21 cellular contexts compared by ENCODE assay signal in the genomic region with DNA sequence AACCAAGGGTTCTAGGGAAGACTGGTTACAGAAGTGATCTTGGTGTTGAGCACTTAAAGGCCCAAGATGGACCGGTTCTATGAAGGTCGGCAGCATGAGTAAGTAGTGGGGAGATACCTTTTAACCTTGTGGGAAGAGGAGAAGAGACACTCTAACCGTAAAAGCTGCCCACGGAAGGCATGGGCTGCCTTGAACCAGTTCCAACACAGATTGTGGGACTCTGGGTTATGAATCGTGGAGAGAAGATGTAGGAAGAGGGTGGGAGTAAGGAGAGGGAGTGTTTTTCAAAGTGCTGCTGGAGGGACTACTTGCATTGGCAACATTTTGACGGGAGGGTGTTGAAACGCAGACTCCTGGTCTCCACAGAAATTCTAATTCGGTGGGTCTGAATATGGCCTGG.
DNase-seq lines count a peak whose midpoint lies in the region; ATAC-seq, FAIRE-seq and TF ChIP-seq lines count a peak whose summit lies in the region.
"Had no signal": no experiment of that assay in that cellular context is flagged by ENCODE, and none has a peak within 500 bp of the region (broad histone marks: within the 10 kb centered on the region; RNA-seq: fewer than 3 reads in every experiment).

No MANE protein-coding gene starts in this region.

- no peaks in the 10 kb centered on the region for H3K36me3 Mint-ChIP-seq in activated naive CD4-positive, alpha-beta T cell treated with anti-CD3 and anti-CD28 coated beads for 36 hours (ENCODE audit: low read depth)
- no peaks in the 10 kb centered on the region for H3K36me3 Mint-ChIP-seq in activated T-helper 17 cell treated with anti-CD3 and anti-CD28 coated beads, Interleukin-2, amount 50 U/mL, for 72 hours (ENCODE audit: low read depth)
- H3K36me3 Mint-ChIP-seq in osteocyte (ENCODE audit: unreplicated experiment): no peaks in the 10 kb centered on the region
- H3K36me3 Mint-ChIP-seq: CD4-positive, alpha-beta memory T cell had no signal

- H3K27ac ChIP-seq in HepG2 (ENCODE audit: extremely low read length, insufficient read depth, low read length): no peak overlapping the region

- POLR2A ChIA-PET in HepG2 (lab: Yijun Ruan, JAX): no interaction called here

- TF ChIP-seq POLR2A in HepG2 (IDR thresholded peaks at IDR 0.05; ENCODE audit: insufficient read depth in 1 of 2, low read depth in 2 of 2, low read length in 2 of 2): no peak

- 42% methylated on average over 8 of the region's 8 CpGs for WGBS in HepG2 (ENCODE audit: low lambda C conversion rate)

- no peak overlapping the region for H3K4me2 ChIP-seq in HepG2 (ENCODE audit: low read depth, low read length)

- H3K27me3 ChIP-seq in HepG2 (ENCODE audit: control insufficient read depth in 1 of 2, insufficient read depth in 2 of 2, low read length in 2 of 2): peaks cover 3 to 9% of the 10 kb centered on the region in 2 experiments; a peak in 2 of 5 replicates

- no peaks in the 10 kb centered on the region for H3K9me3 ChIP-seq in HepG2 (ENCODE audit: low read length)
- H3K9me3 ChIP-seq: MG63 had no signal

- no peaks in the 10 kb centered on the region for H3K79me2 ChIP-seq in HepG2 (ENCODE audit: insufficient read depth, low read length)

- no peaks in the 10 kb centered on the region for H3K4me1 ChIP-seq in HepG2 (ENCODE audit: insufficient read depth, low read length)

- no peaks in the 10 kb centered on the region for H3K36me3 ChIP-seq in HepG2 (replicated peaks in 1 of 2; ENCODE audit: control insufficient read depth in 1 of 2, insufficient read depth in 2 of 2, low read length in 2 of 2)
- H3K36me3 ChIP-seq: MG63 had no signal

- no peaks in the 10 kb centered on the region for H3K9me3 Mint-ChIP-seq in activated naive CD4-positive, alpha-beta T cell treated with anti-CD3 and anti-CD28 coated beads for 36 hours
- H3K9me3 Mint-ChIP-seq in activated T-helper 17 cell treated with anti-CD3 and anti-CD28 coated beads, Interleukin-2, amount 50 U/mL, for 72 hours: no peaks in the 10 kb centered on the region
- no peaks in the 10 kb centered on the region for H3K9me3 Mint-ChIP-seq in osteocyte (ENCODE audit: unreplicated experiment)
- H3K9me3 Mint-ChIP-seq: CD4-positive, alpha-beta memory T cell; HFFc6 had no signal

- CTCF ChIA-PET in activated naive CD4-positive, alpha-beta T cell treated with anti-CD3 and anti-CD28 coated beads for 36 hours (lab: Charles Lee): no interaction called here
- CTCF ChIA-PET in HepG2 (lab: Yijun Ruan, JAX; ENCODE audit: low intra/inter-chr PET ratio, low total read pairs): no interaction called here

- intact Hi-C loops in activated naive CD4-positive, alpha-beta T cell treated with anti-CD3 and anti-CD28 coated beads for 36 hours (cut with micrococcal nuclease): loop anchor here (5.0 kb wide), 1 partner anchor 55 kb away; no protein-coding TSS in a partner anchor
- intact Hi-C loops in HepG2 (cut with micrococcal nuclease; ENCODE audit: unreplicated experiment): no loop called here

- peak overlapping the region; percentile 16 for H3K27ac Mint-ChIP-seq in activated naive CD4-positive, alpha-beta T cell treated with anti-CD3 and anti-CD28 coated beads for 36 hours
- peak overlapping the region; percentile 79 for H3K27ac Mint-ChIP-seq in activated T-helper 17 cell treated with anti-CD3 and anti-CD28 coated beads, Interleukin-2, amount 50 U/mL, for 72 hours
- H3K27ac Mint-ChIP-seq in osteocyte (ENCODE audit: unreplicated experiment): no peak overlapping the region
- H3K27ac Mint-ChIP-seq: CD4-positive, alpha-beta memory T cell; HFFc6 had no signal

- H4K20me1 ChIP-seq in HepG2 (ENCODE audit: insufficient read depth, low read length): no peaks in the 10 kb centered on the region

- H3K4me1 Mint-ChIP-seq in activated naive CD4-positive, alpha-beta T cell treated with anti-CD3 and anti-CD28 coated beads for 36 hours (ENCODE audit: low read depth): peaks cover 10% of the 10 kb centered on the region
- H3K4me1 Mint-ChIP-seq in activated T-helper 17 cell treated with anti-CD3 and anti-CD28 coated beads, Interleukin-2, amount 50 U/mL, for 72 hours: peaks cover 11% of the 10 kb centered on the region
- H3K4me1 Mint-ChIP-seq in osteocyte (ENCODE audit: unreplicated experiment): no peaks in the 10 kb centered on the region

- peak overlapping the region; percentile 19 for H3K4me3 ChIP-seq in GM12865 (ENCODE audit: low read depth, low read length)
- no peak overlapping the region for H3K4me3 ChIP-seq in HepG2 (replicated peaks in 1 of 3; ENCODE audit: insufficient read depth in 1 of 3, low read depth in 2 of 3, low read length in 3 of 3)
- H3K4me3 ChIP-seq: MG63 had no signal

- TF ChIP-seq EP300 in HepG2 (IDR thresholded peaks at IDR 0.05; ENCODE audit: low read depth in 2 of 2, low read length in 2 of 2) (no peak), HepG2 (CRISPR knock-in tag; IDR thresholded peaks at IDR 0.05; ENCODE audit: borderline replicate concordance) (no peak)

- no peaks in the 10 kb centered on the region for H3K27me3 Mint-ChIP-seq in activated naive CD4-positive, alpha-beta T cell treated with anti-CD3 and anti-CD28 coated beads for 36 hours (ENCODE audit: low read depth)
- H3K27me3 Mint-ChIP-seq in activated T-helper 17 cell treated with anti-CD3 and anti-CD28 coated beads, Interleukin-2, amount 50 U/mL, for 72 hours: no peaks in the 10 kb centered on the region
- H3K27me3 Mint-ChIP-seq in osteocyte (ENCODE audit: unreplicated experiment): peaks cover 27% of the 10 kb centered on the region

- BruUV-seq in HepG2 (replicated peaks; lab: Mats Ljungman, UMichigan): no TSS peak

- peak; percentile 46 for ATAC-seq in activated T-helper 17 cell treated with anti-CD3 and anti-CD28 coated beads, Interleukin-2, amount 50 U/mL, for 72 hours (replicated peaks)
- ATAC-seq in HepG2 (no peak), HG02970 (IDR thresholded peaks at IDR 0.05; ENCODE audit: low FRiP score, unreplicated experiment) (no peak)
- ATAC-seq: Right ventricle myocardium inferior had no signal

- TF ChIP-seq CTCF in GM12865 (IDR thresholded peaks at IDR 0.05; ENCODE audit: insufficient read depth, low read depth, low read length, missing control alignments) (no peak), osteocyte (IDR thresholded peaks at IDR 0.05) (no peak), HepG2 (CRISPR knock-in tag; IDR thresholded peaks at IDR 0.05) (no peak)

- H3K9ac ChIP-seq in HepG2 (ENCODE audit: insufficient read depth, low read depth, low read length): no peak overlapping the region

- no peak for FAIRE-seq in HepG2 (lab: Jason Lieb, UNC)
- FAIRE-seq: A204.1, RCC 7860 had no signal

- peak overlapping the region; percentile 29 for H3K4me3 Mint-ChIP-seq in activated naive CD4-positive, alpha-beta T cell treated with anti-CD3 and anti-CD28 coated beads for 36 hours
- peak overlapping the region; percentile 43 for H3K4me3 Mint-ChIP-seq in activated T-helper 17 cell treated with anti-CD3 and anti-CD28 coated beads, Interleukin-2, amount 50 U/mL, for 72 hours
- H3K4me3 Mint-ChIP-seq in osteocyte (ENCODE audit: unreplicated experiment): no peak overlapping the region
- H3K4me3 Mint-ChIP-seq: CD4-positive, alpha-beta memory T cell; HFFc6 had no signal

- no peak for DNase-seq in activated naive CD4-positive, alpha-beta T cell treated with anti-CD3 and anti-CD28 coated beads for 36 hours
- no peak for DNase-seq in activated naive CD4-positive, alpha-beta T cell (lab: John Stamatoyannopoulos, UW)
- no peak for DNase-seq in GM12865 (ENCODE audit: low read depth)
- DNase-seq in osteocyte (ENCODE audit: extremely low spot score, unreplicated experiment): peak; percentile 38
- no peak for DNase-seq in HepG2 (ENCODE audit: low spot score)
- DNase-seq in NCI-H446 (lab: John Stamatoyannopoulos, UW): no peak
- DNase-seq: CD4-positive, alpha-beta memory T cell; EL; HFFc6; NCI-H1048; NCI-H146; NCI-H2081; NCI-H510A; NCI-H748 treated with DMSO at 0.1 percent for 48 hours; NK-92 treated with Interleukin-12 subunit alpha and Interleukin-12 subunit beta, amount 100 ng/mL, for 24 hours had no signal

- no peak overlapping the region for H2AFZ ChIP-seq in HepG2 (ENCODE audit: low read length)

- in situ Hi-C loops in HepG2 (cut with HindIII; ENCODE audit: extremely low pct_ligation_motif_present, low pct_unique_long_range_greater_than_20kb): no loop called here

- no peak for TF ChIP-seq RAD21 in HepG2 (CRISPR knock-in tag; IDR thresholded peaks at IDR 0.05)

TF ChIP-seq in HepG2, 621 proteins besides CTCF, POLR2A, EP300 and RAD21 (continues in another document):
- TF ChIP-seq ONECUT2 (CRISPR knock-in tag; IDR thresholded peaks at IDR 0.05): no peak
- TF ChIP-seq HOMEZ (CRISPR knock-in tag; IDR thresholded peaks at IDR 0.05; ENCODE audit: low read depth): no peak
- no peak for TF ChIP-seq RFXAP (CRISPR knock-in tag; IDR thresholded peaks at IDR 0.05; ENCODE audit: borderline replicate concordance)
- TF ChIP-seq, protein P1, sequence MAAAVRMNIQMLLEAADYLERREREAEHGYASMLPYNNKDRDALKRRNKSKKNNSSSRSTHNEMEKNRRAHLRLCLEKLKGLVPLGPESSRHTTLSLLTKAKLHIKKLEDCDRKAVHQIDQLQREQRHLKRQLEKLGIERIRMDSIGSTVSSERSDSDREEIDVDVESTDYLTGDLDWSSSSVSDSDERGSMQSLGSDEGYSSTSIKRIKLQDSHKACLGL (CRISPR knock-in tag; IDR thresholded peaks at IDR 0.05): no peak
- no peak for TF ChIP-seq ZBTB20 (CRISPR knock-in tag; IDR thresholded peaks at IDR 0.05; ENCODE audit: borderline replicate concordance, low read depth)
- no peak for TF ChIP-seq ZNF550 (CRISPR knock-in tag; IDR thresholded peaks at IDR 0.05; ENCODE audit: borderline replicate concordance)
- TF ChIP-seq ZNF614 (CRISPR knock-in tag; IDR thresholded peaks at IDR 0.05; ENCODE audit: borderline replicate concordance): no peak
- no peak for TF ChIP-seq ZNF431 (CRISPR knock-in tag; IDR thresholded peaks at IDR 0.05; ENCODE audit: borderline replicate concordance, low read depth)
- TF ChIP-seq MTF2 (CRISPR knock-in tag; IDR thresholded peaks at IDR 0.05; ENCODE audit: borderline replicate concordance): no peak
